Comparison of ENCODE assay signal across 8 cellular contexts in genomic region chr3:58214484-58215316, GRCh38. TPM values are rescaled to one million over a fixed set of nuclear protein-coding genes. Genes with fewer than 3 reads are reported as not detected.
DNase-seq lines count a peak whose midpoint lies in the region; ATAC-seq, FAIRE-seq and TF ChIP-seq lines count a peak whose summit lies in the region.

No MANE protein-coding gene starts in this region.

- peak overlapping the region; percentile 74 for H3K27ac Mint-ChIP-seq in activated naive CD8-positive, alpha-beta T cell

- H3K27me3 ChIP-seq in stomach = no peaks in the 10 kb centered on the region
- H3K27me3 ChIP-seq in small intestine (ENCODE audit: control insufficient read depth in 2 of 2, insufficient read depth in 2 of 2, low read length in 2 of 2) = no peaks in the 10 kb centered on the region

- ATAC-seq in GM18502 (IDR thresholded peaks at IDR 0.05; ENCODE audit: poor library complexity, unreplicated experiment) (peak; percentile 83), GM21529 (IDR thresholded peaks at IDR 0.05; ENCODE audit: unreplicated experiment) (peak; percentile 77)

- no peak overlapping the region for H3K4me3 Mint-ChIP-seq in activated naive CD8-positive, alpha-beta T cell

- intact Hi-C loops in posterior cingulate gyrus (cut with DNase I) (no loop called here), stomach (cut with DNase I; ENCODE audit: low total_unique reads) (no loop called here)

- no peak for TF ChIP-seq CTCF in stomach (IDR thresholded peaks at IDR 0.05)

- H3K9me3 Mint-ChIP-seq in activated naive CD8-positive, alpha-beta T cell (ENCODE audit: low read depth) = no peaks in the 10 kb centered on the region

- H3K9me3 ChIP-seq in stomach (no peaks in the 10 kb centered on the region), small intestine (ENCODE audit: control insufficient read depth, low read depth) (no peaks in the 10 kb centered on the region)

- peaks cover 18% of the 10 kb centered on the region for H3K4me1 Mint-ChIP-seq in activated naive CD8-positive, alpha-beta T cell (ENCODE audit: low read depth)

- no peak for TF ChIP-seq POLR2A in stomach (IDR thresholded peaks at IDR 0.05)

- H3K4me1 ChIP-seq in stomach (peaks cover 9 to 15% (median 11%) of the 10 kb centered on the region in 4 donors), small intestine (ENCODE audit: control insufficient read depth in 2 of 2, insufficient read depth in 1 of 2, low read depth in 1 of 2, low read length in 1 of 2) (peaks cover 0 to 2% of the 10 kb centered on the region in 2 donors)

- WGBS in stomach, 5 donors = 65 to 74% (median 69%) methylated on average over 7 of the region's 7 CpGs
- 53 to 63% (median 61%) methylated on average over 7 of the region's 7 CpGs for WGBS in small intestine, 3 donors

- H3K27ac ChIP-seq in skin epidermis (peak overlapping the region in 17 of 21 experiments; percentile 31 to 77 (median 62)), stomach (no peak overlapping the region), small intestine (ENCODE audit: low read depth in 1 of 2, low read length in 1 of 2) (peak overlapping the region in 1 of 2 donors; percentile 17)

- peak; percentile 36 for FAIRE-seq in HTR-8/SVneo (lab: Jason Lieb, UNC)
- no peak for FAIRE-seq in small intestine (lab: Jason Lieb, UNC)

- no peaks in the 10 kb centered on the region for H3K36me3 ChIP-seq in stomach
- H3K36me3 ChIP-seq in small intestine (ENCODE audit: control insufficient read depth in 2 of 2, insufficient read depth in 2 of 2, low read length in 2 of 2) = no peaks in the 10 kb centered on the region

- no peaks in the 10 kb centered on the region for H3K36me3 Mint-ChIP-seq in activated naive CD8-positive, alpha-beta T cell

- H3K27me3 Mint-ChIP-seq in activated naive CD8-positive, alpha-beta T cell = peaks cover 3% of the 10 kb centered on the region

- H3K4me3 ChIP-seq in skin epidermis (no peak overlapping the region), stomach (no peak overlapping the region), small intestine (ENCODE audit: low read depth in 1 of 2, low read length in 2 of 2) (no peak overlapping the region)

- DNase-seq in HTR-8/SVneo (ENCODE audit: insufficient read length, low spot score) (no peak), posterior cingulate gyrus (no peak), stomach (no peak), small intestine (no peak)

- TF ChIP-seq EP300 in stomach (IDR thresholded peaks at IDR 0.05) = no peak

RNA-seq across cellular contexts. Expression of gene DNASE1L3, which starts 3.9 kb away (rescaled TPM):
- total RNA-seq in stomach = 10 to 100 TPM in 1 of 5 donors, 1 to 10 TPM in 1, under 1 TPM in 1, not detected in 2; 0.43 to 10.4 (median 5.1) TPM
- polyA plus RNA-seq in stomach = 1 to 10 TPM in 2 of 3 donors, under 1 TPM in 1; 0.44 to 4.4 (median 1.8) TPM
- polyA plus RNA-seq in small intestine = 10 to 100 TPM in 1 of 3 donors, 1 to 10 TPM in 2; 2.9 to 17.0 (median 4.2) TPM

RNA-seq across cellular contexts. Expression of gene ABHD6, which starts 22.9 kb away (rescaled TPM):
- total RNA-seq in stomach = 10 to 100 TPM in 3 of 5 donors, 1 to 10 TPM in 2; 5.8 to 22.8 (median 12.2) TPM
- 1 to 10 TPM; 4.3 to 6.2 (median 4.6) TPM for polyA plus RNA-seq in stomach
- 10 to 100 TPM; 12.1 to 33.2 (median 31.3) TPM for polyA plus RNA-seq in small intestine

Comparison
In these comparisons a context has a peak if more than half of its experiments do, and no peak if none do; other contexts are left out.
1. H3K27ac ChIP-seq: peak in skin epidermis (17 of 21); none in stomach (0 of 5).